1 cellular context compared by ENCODE assay signal in genomic region chrX:133794151-133794550, GRCh38.
TF ChIP-seq lines count a peak whose summit lies in the region.

No MANE protein-coding gene starts in this region.

TF ChIP-seq in GM23338, 12 proteins besides CTCF, POLR2A, EP300 and RAD21 (continued from another document):
- TF ChIP-seq, protein P1, sequence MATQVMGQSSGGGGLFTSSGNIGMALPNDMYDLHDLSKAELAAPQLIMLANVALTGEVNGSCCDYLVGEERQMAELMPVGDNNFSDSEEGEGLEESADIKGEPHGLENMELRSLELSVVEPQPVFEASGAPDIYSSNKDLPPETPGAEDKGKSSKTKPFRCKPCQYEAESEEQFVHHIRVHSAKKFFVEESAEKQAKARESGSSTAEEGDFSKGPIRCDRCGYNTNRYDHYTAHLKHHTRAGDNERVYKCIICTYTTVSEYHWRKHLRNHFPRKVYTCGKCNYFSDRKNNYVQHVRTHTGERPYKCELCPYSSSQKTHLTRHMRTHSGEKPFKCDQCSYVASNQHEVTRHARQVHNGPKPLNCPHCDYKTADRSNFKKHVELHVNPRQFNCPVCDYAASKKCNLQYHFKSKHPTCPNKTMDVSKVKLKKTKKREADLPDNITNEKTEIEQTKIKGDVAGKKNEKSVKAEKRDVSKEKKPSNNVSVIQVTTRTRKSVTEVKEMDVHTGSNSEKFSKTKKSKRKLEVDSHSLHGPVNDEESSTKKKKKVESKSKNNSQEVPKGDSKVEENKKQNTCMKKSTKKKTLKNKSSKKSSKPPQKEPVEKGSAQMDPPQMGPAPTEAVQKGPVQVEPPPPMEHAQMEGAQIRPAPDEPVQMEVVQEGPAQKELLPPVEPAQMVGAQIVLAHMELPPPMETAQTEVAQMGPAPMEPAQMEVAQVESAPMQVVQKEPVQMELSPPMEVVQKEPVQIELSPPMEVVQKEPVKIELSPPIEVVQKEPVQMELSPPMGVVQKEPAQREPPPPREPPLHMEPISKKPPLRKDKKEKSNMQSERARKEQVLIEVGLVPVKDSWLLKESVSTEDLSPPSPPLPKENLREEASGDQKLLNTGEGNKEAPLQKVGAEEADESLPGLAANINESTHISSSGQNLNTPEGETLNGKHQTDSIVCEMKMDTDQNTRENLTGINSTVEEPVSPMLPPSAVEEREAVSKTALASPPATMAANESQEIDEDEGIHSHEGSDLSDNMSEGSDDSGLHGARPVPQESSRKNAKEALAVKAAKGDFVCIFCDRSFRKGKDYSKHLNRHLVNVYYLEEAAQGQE (IDR thresholded peaks at IDR 0.05; ENCODE audit: unreplicated experiment) = no peak
- TF ChIP-seq ZNF331 (CRISPR knock-in tag; IDR thresholded peaks at IDR 0.05; ENCODE audit: low read depth) (no peak), ZNF114 (CRISPR knock-in tag; IDR thresholded peaks at IDR 0.05) (no peak), ZNF462 (CRISPR knock-in tag; IDR thresholded peaks at IDR 0.05) (no peak), EZH2phosphoT487 (IDR thresholded peaks at IDR 0.05; ENCODE audit: unreplicated experiment) (no peak), STAT1 (IDR thresholded peaks at IDR 0.05; ENCODE audit: unreplicated experiment) (no peak)
- TF ChIP-seq, protein P2, sequence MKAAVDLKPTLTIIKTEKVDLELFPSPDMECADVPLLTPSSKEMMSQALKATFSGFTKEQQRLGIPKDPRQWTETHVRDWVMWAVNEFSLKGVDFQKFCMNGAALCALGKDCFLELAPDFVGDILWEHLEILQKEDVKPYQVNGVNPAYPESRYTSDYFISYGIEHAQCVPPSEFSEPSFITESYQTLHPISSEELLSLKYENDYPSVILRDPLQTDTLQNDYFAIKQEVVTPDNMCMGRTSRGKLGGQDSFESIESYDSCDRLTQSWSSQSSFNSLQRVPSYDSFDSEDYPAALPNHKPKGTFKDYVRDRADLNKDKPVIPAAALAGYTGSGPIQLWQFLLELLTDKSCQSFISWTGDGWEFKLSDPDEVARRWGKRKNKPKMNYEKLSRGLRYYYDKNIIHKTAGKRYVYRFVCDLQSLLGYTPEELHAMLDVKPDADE (IDR thresholded peaks at IDR 0.05) = no peak
